In genomic region chr15:68054658-68055223, GRCh38 we compare ENCODE assay signal across 8 cellular contexts. TPM values are rescaled to one million over a fixed set of nuclear protein-coding genes. Genes with fewer than 3 reads are reported as not detected.
A peak's percentile ranks its signal among the peaks of the same experiment; 100 is the strongest.
DNase-seq lines count a peak whose midpoint lies in the region; ATAC-seq and TF ChIP-seq lines count a peak whose summit lies in the region.

No MANE protein-coding gene starts in this region.

- TF ChIP-seq CTCF in natural killer cell (IDR thresholded peaks at IDR 0.05) (no peak), tibial artery (IDR thresholded peaks at IDR 0.05) (no peak)

- H3K27ac Mint-ChIP-seq in natural killer cell: peak overlapping the region; percentile 91 to 92

- ATAC-seq in HG02970 (IDR thresholded peaks at IDR 0.05; ENCODE audit: low FRiP score, unreplicated experiment) (peak; percentile 17), natural killer cell (peak in 1 of 3 donors; percentile 2)
- ATAC-seq in activated T-cell treated with anti-CD3 and anti-CD28 coated beads, Interleukin-2, amount 50 U/mL, for 4 hours: peak; percentile 8 to 10

- H3K9me3 Mint-ChIP-seq in activated T-cell treated with anti-CD3 and anti-CD28 coated beads, Interleukin-2, amount 50 U/mL, for 4 hours: no peaks in the 10 kb centered on the region
- no peaks in the 10 kb centered on the region for H3K9me3 Mint-ChIP-seq in natural killer cell

- peak overlapping the region; percentile 92 to 94 for H3K27ac ChIP-seq in tibial artery

- intact Hi-C loops in natural killer cell (cut with micrococcal nuclease): loop anchor here (2.0 to 5.0 kb wide), 2 partner anchors 53 to 176 kb away; no protein-coding TSS in a partner anchor
- intact Hi-C loops in tibial artery (cut with DNase I; ENCODE audit: low total_unique reads): loop anchor here (10.0 kb wide), 2 partner anchors 100 to 190 kb away; no protein-coding TSS in a partner anchor

- no peaks in the 10 kb centered on the region for H3K36me3 ChIP-seq in tibial artery

- no peaks in the 10 kb centered on the region for H3K9me3 ChIP-seq in tibial artery

- H3K4me3 Mint-ChIP-seq in activated T-cell treated with anti-CD3 and anti-CD28 coated beads, Interleukin-2, amount 50 U/mL, for 4 hours: peak overlapping the region; percentile 87
- peak overlapping the region; percentile 98 for H3K4me3 Mint-ChIP-seq in natural killer cell

- H3K4me1 Mint-ChIP-seq in activated T-cell treated with anti-CD3 and anti-CD28 coated beads, Interleukin-2, amount 50 U/mL, for 4 hours (ENCODE audit: low read depth): peaks cover 37% of the 10 kb centered on the region
- H3K4me1 Mint-ChIP-seq in natural killer cell: peaks cover 42 to 47% of the 10 kb centered on the region in 2 donors

- DNase-seq in DMS 273 (lab: John Stamatoyannopoulos, UW; ENCODE audit: unreplicated experiment) (peak; percentile 88), DMS 273 treated with DMSO at 0.1 percent for 48 hours (lab: John Stamatoyannopoulos, UW) (no peak), NCI-H82 (lab: John Stamatoyannopoulos, UW) (peak; percentile 91), fibroblast of gingiva (ENCODE audit: low read depth) (peak; percentile 6), natural killer cell (peak; percentile 41), tibial artery (peak; percentile 63 to 78)
- no peak for DNase-seq in activated T-cell treated with anti-CD3 and anti-CD28 coated beads, Interleukin-2, amount 50 U/mL, for 4 hours

- H3K4me1 ChIP-seq in tibial artery: peaks cover 0 to 37% (median 19%) of the 10 kb centered on the region in 4 donors

- H3K27me3 Mint-ChIP-seq in activated T-cell treated with anti-CD3 and anti-CD28 coated beads, Interleukin-2, amount 50 U/mL, for 4 hours (ENCODE audit: low read depth): peaks cover 3% of the 10 kb centered on the region
- no peaks in the 10 kb centered on the region for H3K27me3 Mint-ChIP-seq in natural killer cell (ENCODE audit: low read depth in 2 of 2)

- no peaks in the 10 kb centered on the region for H3K27me3 ChIP-seq in tibial artery

- H3K4me3 ChIP-seq in tibial artery: peak overlapping the region; percentile 97 to 98

- peaks cover under 1% of the 10 kb centered on the region for H3K36me3 Mint-ChIP-seq in activated T-cell treated with anti-CD3 and anti-CD28 coated beads, Interleukin-2, amount 50 U/mL, for 4 hours (ENCODE audit: insufficient read depth)
- no peaks in the 10 kb centered on the region for H3K36me3 Mint-ChIP-seq in natural killer cell

RNA-seq across cellular contexts. Expression of gene PIAS1, which starts 0.6 kb away (rescaled TPM):
- 10 to 100 TPM; 16.5 to 20.9 (median 16.7) TPM for total RNA-seq in activated T-cell treated with anti-CD3 and anti-CD28 coated beads, Interleukin-2, amount 50 U/mL, for 4 hours
- 100 to 1,000 TPM in 1 of 3 donors, 10 to 100 TPM in 2; 94.7 to 103 (median 99.2) TPM for total RNA-seq in natural killer cell

Comparison
In these comparisons a context has a peak if more than half of its experiments do, and no peak if none do; other contexts are left out.
1. DNase-seq: peak in DMS 273 (single experiment), NCI-H82 (single experiment), fibroblast of gingiva (single experiment), natural killer cell (single experiment) and tibial artery (2 of 2); none in DMS 273 treated with DMSO at 0.1 percent for 48 hours (single experiment) and activated T-cell treated with anti-CD3 and anti-CD28 coated beads, Interleukin-2, amount 50 U/mL, for 4 hours (single experiment).
2. RNA of gene PIAS1, which starts 0.6 kb away (total RNA-seq): 94.7 to 103 TPM in natural killer cell; 16.5 to 20.9 TPM in activated T-cell treated with anti-CD3 and anti-CD28 coated beads, Interleukin-2, amount 50 U/mL, for 4 hours; every median in the first group is over 4 times any median in the second.